ENCODE assay signal across 8 cellular contexts in genomic region chr20:45229264-45230056, GRCh38. TPM values are rescaled to one million over a fixed set of nuclear protein-coding genes. Genes with fewer than 3 reads are reported as not detected.
DNase-seq lines count a peak whose midpoint lies in the region; ATAC-seq and TF ChIP-seq lines count a peak whose summit lies in the region.

No MANE protein-coding gene starts in this region.

- POLR2A ChIA-PET in AG04449 (lab: Yijun Ruan, JAX) (no interaction called here), RWPE1 (lab: Yijun Ruan, JAX; ENCODE audit: low non-redundant PET) (no interaction called here)

- DNase-seq in AG04449 (ENCODE audit: low read depth, low spot score) (no peak), RWPE1 (ENCODE audit: low spot score) (peak; percentile 50), dermis blood vessel endothelial cell (peak; percentile 21), hypothalamus (lab: John Stamatoyannopoulos, UW) (no peak), midbrain (lab: John Stamatoyannopoulos, UW) (no peak), left cardiac atrium (no peak)
- DNase-seq in stimulated activated CD4-positive, alpha-beta T cell treated with anti-CD3 and anti-CD28 coated beads, Interleukin-1b, Interleukin-23, amount 100 ng/mL, for 24 hours (ENCODE audit: low read depth in 4 of 4, low spot score in 1 of 4): peak; percentile 7 to 47 (median 18)

- H3K27ac ChIP-seq in RWPE1: no peak overlapping the region

- no peak for ATAC-seq in left cardiac atrium

- intact Hi-C loops in left cardiac atrium (cut with DNase I): no loop called here

- no peak overlapping the region for H3K4me3 ChIP-seq in AG04449 (ENCODE audit: low read depth, low read length)
- H3K4me3 ChIP-seq in GM12875 (ENCODE audit: low read depth, low read length): no peak overlapping the region

- CTCF ChIA-PET in AG04449 (lab: Yijun Ruan, JAX): no interaction called here
- CTCF ChIA-PET in RWPE1 (lab: Yijun Ruan, JAX): interaction anchor here (0.5 to 1.3 kb wide), 13 partner anchors 8 to 207 kb away, joined by 3 to 17 read pairs (median 4); partner anchors contain the start of genes SEMG2 and SLPI

- TF ChIP-seq CTCF in AG04449 (IDR thresholded peaks at IDR 0.05; ENCODE audit: insufficient read depth, low read length, missing control alignments) (peak; percentile 39), GM12875 (IDR thresholded peaks at IDR 0.05; ENCODE audit: borderline replicate concordance, insufficient read depth, low read depth, low read length) (peak; percentile 66; the same call in 1 of the 2 replicates), RWPE1 (conservative IDR thresholded peaks at IDR 0.05; ENCODE audit: low read depth) (peak; percentile 57)

RNA-seq across cellular contexts. Expression of gene SEMG2, which starts 8.3 kb away (rescaled TPM):
- not detected in 2 replicates for total RNA-seq in dermis blood vessel endothelial cell
- not detected for total RNA-seq in left cardiac atrium

RNA-seq across cellular contexts. Expression of gene SEMG1, which starts 22.6 kb away (rescaled TPM):
- total RNA-seq in dermis blood vessel endothelial cell (not detected in 2 replicates), left cardiac atrium (not detected)

RNA-seq across cellular contexts. Expression of gene SLPI, which starts 24.9 kb away (rescaled TPM):
- total RNA-seq in dermis blood vessel endothelial cell (0.70 and 2.0 TPM in 2 replicates), left cardiac atrium (10 to 100 TPM; 44.2 to 86.7 TPM)

RNA-seq across cellular contexts. Expression of gene PI3, which starts 54.8 kb away (rescaled TPM):
- total RNA-seq in dermis blood vessel endothelial cell: not detected in 2 replicates
- total RNA-seq in left cardiac atrium: 1 to 10 TPM in 1 of 2 donors, not detected in 1; 1.4 TPM

Comparison
In these comparisons a context has a peak if more than half of its experiments do, and no peak if none do; other contexts are left out.
1. DNase-seq: peak in RWPE1 (single experiment), dermis blood vessel endothelial cell (single experiment) and stimulated activated CD4-positive, alpha-beta T cell treated with anti-CD3 and anti-CD28 coated beads, Interleukin-1b, Interleukin-23, amount 100 ng/mL, for 24 hours (4 of 4); none in AG04449 (single experiment), hypothalamus (0 of 51), midbrain (single experiment) and left cardiac atrium (single experiment).
2. RNA of gene SLPI, which starts 24.9 kb away (total RNA-seq): 44.2 to 86.7 TPM in left cardiac atrium; 0.70 to 2.0 TPM in dermis blood vessel endothelial cell; every median in the first group is over 10 times any median in the second.
3. Peak in every context shown above with its lines, with median percentiles within 50 percentile points of each other: CTCF ChIP-seq.